In genomic region chr18:50298443-50299284, GRCh38 we compare ENCODE assay signal across 1 cellular context.
TF ChIP-seq lines count a peak whose summit lies in the region.

No MANE protein-coding gene starts in this region.

TF ChIP-seq in HepG2, 621 proteins besides CTCF, POLR2A, EP300 and RAD21:
- TF ChIP-seq TRIM24 (CRISPR knock-in tag; IDR thresholded peaks at IDR 0.05): no peak
- no peak for TF ChIP-seq ZNF282 (IDR thresholded peaks at IDR 0.05; ENCODE audit: partially characterized antibody)
- TF ChIP-seq ZNF432 (CRISPR knock-in tag; IDR thresholded peaks at IDR 0.05; ENCODE audit: borderline replicate concordance): no peak
- no peak for TF ChIP-seq EZH2 (conservative IDR thresholded peaks at IDR 0.05; ENCODE audit: low read depth, low read length)
- no peak for TF ChIP-seq FOSL2 (CRISPR knock-in tag; IDR thresholded peaks at IDR 0.05)
